Comparison of ENCODE assay signal across 8 cellular contexts in the genomic region with DNA sequence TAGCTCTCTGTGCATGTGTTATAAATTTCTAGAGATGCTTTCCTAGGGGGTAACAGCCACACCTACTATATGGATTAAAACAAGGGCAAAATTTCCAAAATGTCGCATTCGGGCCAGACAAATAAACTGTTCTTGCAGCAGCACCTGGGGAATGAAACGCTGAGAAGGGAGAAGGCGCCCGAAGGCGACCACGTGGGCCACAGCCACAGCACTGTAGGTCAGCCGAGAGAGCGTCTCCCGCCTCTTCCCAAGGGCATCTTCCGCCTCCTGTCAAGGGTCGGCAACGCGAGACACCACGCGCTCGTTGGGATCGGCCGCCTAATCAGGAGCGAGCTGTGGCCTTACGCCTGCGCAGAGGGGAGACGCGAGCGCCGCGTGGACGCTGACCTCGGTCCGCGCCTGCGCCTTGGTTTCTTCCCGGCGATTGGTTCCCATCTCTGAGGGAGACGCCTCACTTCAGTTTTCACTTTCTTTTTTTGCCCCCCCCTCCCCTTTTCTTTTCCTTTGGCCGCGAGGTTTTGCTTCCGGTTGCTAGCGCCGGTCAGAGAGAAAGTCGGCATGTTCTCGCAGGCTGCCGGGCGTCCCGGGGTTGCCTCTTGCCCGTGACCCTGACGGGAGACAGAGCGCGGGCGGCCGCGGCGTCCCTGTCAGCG. TPM values are rescaled to one million over a fixed set of nuclear protein-coding genes. Genes with fewer than 3 reads are reported as not detected.
DNase-seq lines count a peak whose midpoint lies in the region; ATAC-seq, FAIRE-seq and TF ChIP-seq lines count a peak whose summit lies in the region.

A gene with protein sequence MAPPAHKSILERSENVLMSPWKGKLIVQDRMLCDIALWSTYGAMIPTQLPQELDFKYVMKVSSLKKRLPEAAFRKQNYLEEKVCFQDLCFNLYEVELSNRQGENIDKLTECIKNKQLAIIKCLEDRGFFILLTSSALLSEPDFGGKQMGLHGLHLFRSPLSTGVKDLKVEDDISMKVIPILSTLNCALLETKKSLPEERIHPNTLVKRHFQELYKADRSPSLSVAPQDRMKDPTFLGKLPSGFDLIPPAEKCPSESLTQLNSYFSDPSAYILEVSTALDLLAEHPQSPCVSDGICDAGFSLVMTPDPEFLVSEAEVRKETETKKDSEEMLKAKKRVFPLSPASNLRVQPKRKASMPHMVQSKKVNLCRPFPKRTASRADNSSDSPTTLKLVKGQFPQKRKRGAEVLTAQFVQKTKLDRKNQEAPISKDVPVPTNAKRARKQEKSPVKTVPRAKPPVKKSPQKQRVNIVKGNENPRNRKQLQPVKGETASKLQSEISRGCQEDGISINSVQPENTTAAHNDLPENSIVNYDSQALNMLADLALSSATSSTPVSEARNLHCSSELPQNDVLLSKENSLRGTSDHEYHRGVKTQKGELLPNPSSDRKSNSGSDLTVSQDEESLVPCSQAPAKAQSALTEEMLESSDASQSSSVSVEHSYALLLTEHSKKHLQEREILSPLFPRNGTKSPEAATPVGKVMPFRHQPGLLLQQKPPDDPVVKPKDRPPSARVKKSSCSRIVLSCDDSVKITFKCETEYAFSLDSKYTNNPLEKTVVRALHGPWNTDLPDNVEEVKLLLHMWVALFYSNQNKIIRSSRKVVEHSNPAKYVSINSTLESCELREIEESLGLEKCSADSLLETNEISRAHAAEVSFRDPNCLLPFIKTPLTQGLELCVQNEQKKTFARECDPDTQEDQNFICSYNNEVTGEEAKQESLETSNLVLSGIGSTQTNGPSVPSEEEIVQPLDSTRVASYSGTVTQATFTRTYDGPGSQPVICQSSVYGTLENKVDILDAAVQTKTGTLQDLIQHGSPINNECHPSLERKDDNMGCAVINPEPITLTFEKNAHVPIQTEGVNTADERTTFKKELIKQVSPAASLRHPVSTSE (N-terminal part only) (plus strand): TSS at position 521 of the 653 bp plus-strand sequence. CDS start 35,805 bp downstream, outside the sequence.

- TF ChIP-seq CTCF in heart left ventricle (IDR thresholded peaks at IDR 0.05), result no peak
- no peak for TF ChIP-seq CTCF in type B pancreatic cell (conservative IDR thresholded peaks at IDR 0.05)

- TF ChIP-seq POLR2A in GM12892 (IDR thresholded peaks at IDR 0.05; ENCODE audit: low read depth, low read length) (peak; percentile 85), heart left ventricle (IDR thresholded peaks at IDR 0.05) (peak in 1 of 2 donors; percentile 55)

- H3K9me3 ChIP-seq in heart left ventricle, result no peaks in the 10 kb centered on the region

- H3K36me3 ChIP-seq in heart left ventricle, result peaks cover 0 to 4% (median 0%) of the 10 kb centered on the region in 9 donors

- H3K27ac Mint-ChIP-seq in type B pancreatic cell, result peak within 1 kb of the TSS; percentile 97

- H3K4me3 ChIP-seq in heart left ventricle, result peak within 1 kb of the TSS; percentile 63 to 100 (median 91)

- H3K27me3 ChIP-seq in heart left ventricle, result peaks cover 0 to 6% (median 0%) of the 10 kb centered on the region in 9 donors

- intact Hi-C loops in T-helper 1 cell treated with Interleukin-12 subunit alpha and Interleukin-12 subunit beta and Interleukin-4 antibody, amounts not matched to agents 30 ng/mL and 1 ng/mL, for 36 hours (cut with micrococcal nuclease), result loop anchor here (1.0 to 10.0 kb wide), 12 partner anchors 8 to 520 kb away; a partner anchor contains a TSS
- intact Hi-C loops in heart left ventricle (cut with DNase I), result loop anchor here in 6 of 10 donors (2.0 to 10.0 kb wide), 5 partner anchors 128 to 237 kb away; a partner anchor contains a TSS

- peaks cover 11% of the 10 kb centered on the region for H3K4me1 Mint-ChIP-seq in type B pancreatic cell (ENCODE audit: unreplicated experiment)

- peak within 1 kb of the TSS; percentile 78 to 95 (median 92) for H3K27ac ChIP-seq in heart left ventricle

- H3K4me1 ChIP-seq in heart left ventricle, result peaks cover 0 to 27% (median 19%) of the 10 kb centered on the region in 12 donors

- H3K27me3 Mint-ChIP-seq in type B pancreatic cell, result peaks cover 7% of the 10 kb centered on the region

- 1% methylated on average over 37 to 54 of the region's 54 CpGs for WGBS in heart left ventricle, 4 donors

- FAIRE-seq in GM12892 (lab: Jason Lieb, UNC), result peak; percentile 95

- peak within 1 kb of the TSS; percentile 98 for H3K4me3 Mint-ChIP-seq in type B pancreatic cell

- ATAC-seq in HG02852 (IDR thresholded peaks at IDR 0.05; ENCODE audit: unreplicated experiment), result peak; percentile 72
- ATAC-seq in heart left ventricle, result peak; percentile 98 to 99 (median 99)

- no peaks in the 10 kb centered on the region for H3K9me3 Mint-ChIP-seq in type B pancreatic cell

- peak; percentile 85 for DNase-seq in GM12892 (ENCODE audit: insufficient read length)
- DNase-seq in NCI-H146 treated with DMSO at 0.1 percent for 48 hours (lab: John Stamatoyannopoulos, UW; ENCODE audit: unreplicated experiment), result peak; percentile 99
- DNase-seq in amniotic epithelial cell (ENCODE audit: low read depth), result peak; percentile 96
- peak; percentile 98 to 100 (median 99) for DNase-seq in heart left ventricle
- DNase-seq in pons (ENCODE audit: low spot score), result peak; percentile 97
- peak; percentile 99 for DNase-seq in type B pancreatic cell (ENCODE audit: extremely low spot score, unreplicated experiment)

- no peaks in the 10 kb centered on the region for H3K36me3 Mint-ChIP-seq in type B pancreatic cell

RNA-seq across cellular contexts. Expression of the gene that starts here (rescaled TPM):
- 23.2 TPM for polyA plus RNA-seq in GM12892 (2012; ENCODE audit: missing spikeins)
- total RNA-seq in T-helper 1 cell treated with Interleukin-12 subunit alpha and Interleukin-12 subunit beta and Interleukin-4 antibody, amounts not matched to agents 30 ng/mL and 1 ng/mL, for 36 hours, result 66.4 and 71.4 TPM in 2 replicates
- 10 to 100 TPM; 28.7 to 47.2 (median 35.5) TPM for total RNA-seq in heart left ventricle
- 10 to 100 TPM in 1 of 2 donors, 1 to 10 TPM in 1; 9.6 to 16.9 TPM for polyA plus RNA-seq in heart left ventricle
- 64.1 and 70.1 TPM in 2 replicates for total RNA-seq in type B pancreatic cell (ENCODE audit: low replicate concordance)

Comparison
In these comparisons a context has a peak if more than half of its experiments do, and no peak if none do; other contexts are left out.
1. Peak in every context shown above with its lines: DNase-seq, ATAC-seq, H3K4me3 ChIP-seq and H3K27ac ChIP-seq.